Comparison of ENCODE assay signal across 38 cellular contexts in genomic region chr11:82939456-82939855, GRCh38. TPM values are rescaled to one million over a fixed set of nuclear protein-coding genes. Genes with fewer than 3 reads are reported as not detected.
"Had no signal": no experiment of that assay in that cellular context is flagged by ENCODE, and none has a peak within 500 bp of the region (broad histone marks: within the 10 kb centered on the region; RNA-seq: fewer than 3 reads in every experiment).

No MANE protein-coding gene starts in this region.

- H3K4me1 Mint-ChIP-seq: activated B cell treated with CpG ODN at 0.5 μM for 24 hours; activated CD4-positive, alpha-beta T cell treated with anti-CD3 and anti-CD28 coated beads, Interleukin-2, amount 10 ng/mL, durations not matched to agents 24 days and 14 days; activated T-helper 17 cell treated with anti-CD3 and anti-CD28 coated beads, Interleukin-2, amount 50 U/mL, for 72 hours had no signal

- H3K36me3 ChIP-seq: adrenal gland, brain microvascular endothelial cell, breast epithelium, cardiac muscle cell had no signal

- H3K27me3 ChIP-seq: adrenal gland, body of pancreas, brain microvascular endothelial cell, breast epithelium, cardiac muscle cell had no signal

- ATAC-seq: activated CD8-positive, alpha-beta T cell treated with anti-CD3 and anti-CD28 coated beads for 36 hours; activated T-cell treated with anti-CD3 and anti-CD28 coated beads, Interleukin-2, amount 50 U/mL, for 4 hours; activated T-cell treated with anti-CD3 and anti-CD28 coated beads, Interleukin-2, amount 50 U/mL, for 72 hours; activated T-helper 17 cell treated with anti-CD3 and anti-CD28 coated beads, Interleukin-2, amount 50 U/mL, for 72 hours; body of pancreas had no signal

- H3K4me1 ChIP-seq: adrenal gland, body of pancreas, breast epithelium had no signal

- H3K9me3 Mint-ChIP-seq: activated B cell treated with CpG ODN at 0.5 μM for 24 hours; T-helper 2 cell treated with Interferon-gamma antibody and Interleukin-4, amounts not matched to agents 5 μg/mL and 100 μg/mL, for 36 hours had no signal

- H3K4me3 ChIP-seq: adrenal gland, body of pancreas, breast epithelium, cardiac muscle cell had no signal

- H3K9me3 ChIP-seq: adrenal gland, body of pancreas, breast epithelium had no signal

- H3K27ac ChIP-seq: adrenal gland, body of pancreas, brain microvascular endothelial cell, breast epithelium, cardiac muscle cell, VCaP had no signal

- FAIRE-seq: astrocyte, TTC549 had no signal

- H3K4me3 Mint-ChIP-seq: activated B cell treated with CpG ODN at 0.5 μM for 24 hours; activated CD4-positive, alpha-beta memory T cell treated with anti-CD3 and anti-CD28 coated beads for 36 hours; activated CD4-positive, alpha-beta T cell treated with anti-CD3 and anti-CD28 coated beads, Interleukin-2, amount 10 ng/mL, durations not matched to agents 24 days and 14 days; activated CD8-positive, alpha-beta T cell treated with anti-CD3 and anti-CD28 coated beads for 36 hours; activated naive CD4-positive, alpha-beta T cell treated with anti-CD3 and anti-CD28 coated beads for 36 hours; activated naive CD8-positive, alpha-beta T cell treated with anti-CD3 and anti-CD28 coated beads, Interleukin-2, amount 10 ng/mL, durations not matched to agents 7 days and 5 days; activated T-cell treated with anti-CD3 and anti-CD28 coated beads, Interleukin-2, amount 50 U/mL, for 4 hours; activated T-cell treated with anti-CD3 and anti-CD28 coated beads, Interleukin-2, amount 50 U/mL, for 72 hours; activated T-helper 1 cell treated with anti-CD3 and anti-CD28 coated beads, Interleukin-12 subunit alpha, Interleukin-12 subunit beta, Interleukin-2, Interleukin-4 antibody, amounts not matched to agents 30 ng/mL and 10 ng/mL and 1 ng/mL, durations not matched to agents 14 hours and 24 hours and 36 hours; activated T-helper 17 cell treated with anti-CD3 and anti-CD28 coated beads, Interleukin-2, amount 50 U/mL, for 72 hours; T-helper 1 cell treated with Interleukin-12 subunit alpha and Interleukin-12 subunit beta and Interleukin-4 antibody, amounts not matched to agents 30 μg/mL and 1 μg/mL, for 36 hours; T-helper 2 cell treated with Interferon-gamma antibody and Interleukin-4, amounts not matched to agents 5 μg/mL and 100 μg/mL, for 36 hours had no signal

- DNase-seq: activated B cell treated with CpG ODN at 0.5 μM for 24 hours; activated CD4-positive, alpha-beta memory T cell treated with anti-CD3 and anti-CD28 coated beads for 36 hours; activated CD4-positive, alpha-beta T cell treated with anti-CD3 and anti-CD28 coated beads for 4 hours; activated CD4-positive, alpha-beta T cell treated with anti-CD3 and anti-CD28 coated beads, Interleukin-2, amount 10 ng/mL, durations not matched to agents 24 days and 14 days; activated CD4-positive, alpha-beta T cell treated with anti-CD3 and anti-CD28 coated beads, Interleukin-2, amount 50 U/mL, for 1 hour; activated CD4-positive, alpha-beta T cell treated with anti-CD3 and anti-CD28 coated beads, Interleukin-2, amount 50 U/mL, for 4 hours; activated CD4-positive, CD25-positive, alpha-beta regulatory T cell treated with anti-CD3 and anti-CD28 coated beads, Interleukin-2, amount 50 U/mL, for 72 hours; activated CD8-positive, alpha-beta memory T cell treated with anti-CD3 and anti-CD28 coated beads, Interleukin-2, amount 50 U/mL, for 4 hours; activated CD8-positive, alpha-beta T cell treated with anti-CD3 and anti-CD28 coated beads for 36 hours; activated effector memory CD4-positive, alpha-beta T cell treated with anti-CD3 and anti-CD28 coated beads, Interleukin-2, amount 50 U/mL, for 16 hours; activated gamma-delta T cell treated with Interleukin-2 at 50 U/mL for 16 hours; activated naive CD4-positive, alpha-beta T cell; activated naive CD4-positive, alpha-beta T cell treated with anti-CD3 and anti-CD28 coated beads for 36 hours; activated naive CD4-positive, alpha-beta T cell treated with anti-CD3 and anti-CD28 coated beads, Interleukin-2, amount 50 U/mL, for 16 hours; activated naive CD8-positive, alpha-beta T cell treated with anti-CD3 and anti-CD28 coated beads, Interleukin-2, amount 10 ng/mL, durations not matched to agents 7 days and 5 days; activated T-cell treated with anti-CD3 and anti-CD28 coated beads for 4 hours; activated T-cell treated with anti-CD3 and anti-CD28 coated beads, Interleukin-2, amount 50 U/mL, for 1 hour; activated T-cell treated with anti-CD3 and anti-CD28 coated beads, Interleukin-2, amount 50 U/mL, for 4 hours; activated T-cell treated with anti-CD3 and anti-CD28 coated beads, Interleukin-2, amount 50 U/mL, for 72 hours; adrenal gland; amniotic stem cell; aorta; body of pancreas; brain microvascular endothelial cell; central memory CD4-positive, alpha-beta T cell; SW 1271; T-helper 1 cell; T-helper 2 cell; T-helper 9 cell had no signal

- H3K27ac Mint-ChIP-seq: activated B cell treated with CpG ODN at 0.5 μM for 24 hours; activated CD4-positive, alpha-beta memory T cell treated with anti-CD3 and anti-CD28 coated beads for 36 hours; activated CD4-positive, alpha-beta T cell treated with anti-CD3 and anti-CD28 coated beads, Interleukin-2, amount 10 ng/mL, durations not matched to agents 24 days and 14 days; activated CD8-positive, alpha-beta T cell treated with anti-CD3 and anti-CD28 coated beads for 36 hours; activated naive CD4-positive, alpha-beta T cell treated with anti-CD3 and anti-CD28 coated beads for 36 hours; activated naive CD8-positive, alpha-beta T cell treated with anti-CD3 and anti-CD28 coated beads, Interleukin-2, amount 10 ng/mL, durations not matched to agents 7 days and 5 days; activated T-cell treated with anti-CD3 and anti-CD28 coated beads, Interleukin-2, amount 50 U/mL, for 72 hours; activated T-helper 1 cell treated with anti-CD3 and anti-CD28 coated beads, Interleukin-12 subunit alpha, Interleukin-12 subunit beta, Interleukin-2, Interleukin-4 antibody, amounts not matched to agents 30 ng/mL and 10 ng/mL and 1 ng/mL, durations not matched to agents 14 hours and 24 hours and 36 hours; activated T-helper 17 cell treated with anti-CD3 and anti-CD28 coated beads, Interleukin-2, amount 50 U/mL, for 72 hours; T-helper 1 cell treated with Interleukin-12 subunit alpha and Interleukin-12 subunit beta and Interleukin-4 antibody, amounts not matched to agents 30 μg/mL and 1 μg/mL, for 36 hours; T-helper 2 cell treated with Interferon-gamma antibody and Interleukin-4, amounts not matched to agents 5 μg/mL and 100 μg/mL, for 36 hours had no signal

- H3K27me3 Mint-ChIP-seq: activated B cell treated with CpG ODN at 0.5 μM for 24 hours; activated CD4-positive, alpha-beta memory T cell treated with anti-CD3 and anti-CD28 coated beads for 36 hours; activated CD4-positive, alpha-beta T cell treated with anti-CD3 and anti-CD28 coated beads, Interleukin-2, amount 10 ng/mL, durations not matched to agents 24 days and 14 days; activated CD8-positive, alpha-beta T cell treated with anti-CD3 and anti-CD28 coated beads for 36 hours; activated naive CD8-positive, alpha-beta T cell treated with anti-CD3 and anti-CD28 coated beads, Interleukin-2, amount 10 ng/mL, durations not matched to agents 7 days and 5 days; activated T-helper 17 cell treated with anti-CD3 and anti-CD28 coated beads, Interleukin-2, amount 50 U/mL, for 72 hours had no signal

RNA-seq across cellular contexts. Expression of gene DDIAS, which starts 37.9 kb away (rescaled TPM):
- total RNA-seq: body of pancreas had no signal
